10 cellular contexts compared by ENCODE assay signal in genomic region chr1:12614402-12615165, GRCh38. TPM values are rescaled to one million over a fixed set of nuclear protein-coding genes. Genes with fewer than 3 reads are reported as not detected.
DNase-seq lines count a peak whose midpoint lies in the region; ATAC-seq and TF ChIP-seq lines count a peak whose summit lies in the region.
"Had no signal": no experiment of that assay in that cellular context is flagged by ENCODE, and none has a peak within 500 bp of the region (broad histone marks: within the 10 kb centered on the region; RNA-seq: fewer than 3 reads in every experiment).

No MANE protein-coding gene starts in this region.

- H3K9me3 ChIP-seq in H9 (ENCODE audit: control insufficient read depth, low read depth, low read length), result no peaks in the 10 kb centered on the region
- no peaks in the 10 kb centered on the region for H3K9me3 ChIP-seq in iPS-18c (ENCODE audit: control insufficient read depth, insufficient read depth, low read length)

- TF ChIP-seq CTCF in H9 (conservative IDR thresholded peaks at IDR 0.05), result no peak

- H3K18ac ChIP-seq in H9 (ENCODE audit: insufficient read length, low read depth, low read length), result no peak overlapping the region

- H3K9me3 Mint-ChIP-seq in H9, result no peaks in the 10 kb centered on the region
- peaks cover 0 to 5% of the 10 kb centered on the region in 2 donors for H3K9me3 Mint-ChIP-seq in activated naive CD4-positive, alpha-beta T cell treated with anti-CD3 and anti-CD28 coated beads, Interleukin-2, amount 50 U/mL, for 72 hours
- no peaks in the 10 kb centered on the region for H3K9me3 Mint-ChIP-seq in stimulated activated effector memory CD8-positive, alpha-beta T cell treated with anti-CD3 and anti-CD28 coated beads, Interleukin-12 subunit alpha, Interleukin-12 subunit beta, amount 100 ng/mL, for 72 hours

- H3K36me3 Mint-ChIP-seq in H9 (ENCODE audit: insufficient read depth in 1 of 3, low read depth in 3 of 3), result peaks cover 4 to 49% (median 42%) of the 10 kb centered on the region in 3 experiments
- H3K36me3 Mint-ChIP-seq in activated naive CD4-positive, alpha-beta T cell treated with anti-CD3 and anti-CD28 coated beads, Interleukin-2, amount 50 U/mL, for 72 hours, result peaks cover 49 to 74% of the 10 kb centered on the region in 2 donors
- peaks cover 89% of the 10 kb centered on the region for H3K36me3 Mint-ChIP-seq in stimulated activated effector memory CD8-positive, alpha-beta T cell treated with anti-CD3 and anti-CD28 coated beads, Interleukin-12 subunit alpha, Interleukin-12 subunit beta, amount 100 ng/mL, for 72 hours

- no peaks in the 10 kb centered on the region for H3K27me3 ChIP-seq in H9 (ENCODE audit: insufficient read depth, low read length)

- no peaks in the 10 kb centered on the region; the same call in 1 of the 2 replicates for H3K4me1 ChIP-seq in H9 (ENCODE audit: insufficient read depth, low read length)

- H3K4me3 Mint-ChIP-seq in H9, result peak overlapping the region; percentile 96 to 98
- peak overlapping the region; percentile 98 for H3K4me3 Mint-ChIP-seq in stimulated activated effector memory CD8-positive, alpha-beta T cell treated with anti-CD3 and anti-CD28 coated beads, Interleukin-12 subunit alpha, Interleukin-12 subunit beta, amount 100 ng/mL, for 72 hours

- no peaks in the 10 kb centered on the region for H3K79me1 ChIP-seq in H9 (ENCODE audit: insufficient read depth, low read depth, low read length, poor library complexity, severe bottlenecking)

- H3K23me2 ChIP-seq in H9 (ENCODE audit: insufficient read length, low read depth, low read length, poor library complexity, severe bottlenecking), result peaks cover 23% of the 10 kb centered on the region

- no peak for ATAC-seq in activated naive CD4-positive, alpha-beta T cell treated with anti-CD3 and anti-CD28 coated beads, Interleukin-2, amount 50 U/mL, for 72 hours
- no peak for ATAC-seq in stimulated activated effector memory CD8-positive, alpha-beta T cell treated with anti-CD3 and anti-CD28 coated beads, Interleukin-12 subunit alpha, Interleukin-12 subunit beta, amount 100 ng/mL, for 72 hours

- peaks cover 58 to 59% of the 10 kb centered on the region in 2 experiments for H3K4me1 Mint-ChIP-seq in H9
- peaks cover 79% of the 10 kb centered on the region for H3K4me1 Mint-ChIP-seq in stimulated activated effector memory CD8-positive, alpha-beta T cell treated with anti-CD3 and anti-CD28 coated beads, Interleukin-12 subunit alpha, Interleukin-12 subunit beta, amount 100 ng/mL, for 72 hours

- no peak overlapping the region for H2BK20ac ChIP-seq in H9 (ENCODE audit: low read depth, low read length, poor library complexity, severe bottlenecking)

- H4K91ac ChIP-seq in H9 (ENCODE audit: insufficient read length, low read depth, low read length), result no peak overlapping the region

- no peak overlapping the region for H2BK120ac ChIP-seq in H9 (ENCODE audit: low read depth, low read length, poor library complexity, severe bottlenecking)

- no peaks in the 10 kb centered on the region for H3K27me3 Mint-ChIP-seq in H9 (ENCODE audit: low read depth)

- H2BK12ac ChIP-seq in H9 (ENCODE audit: insufficient read length, low read depth, low read length), result no peak overlapping the region

- no peak overlapping the region for H3K27ac Mint-ChIP-seq in H9
- peak overlapping the region; percentile 34 to 93 for H3K27ac Mint-ChIP-seq in activated naive CD4-positive, alpha-beta T cell treated with anti-CD3 and anti-CD28 coated beads, Interleukin-2, amount 50 U/mL, for 72 hours
- no peak overlapping the region for H3K27ac Mint-ChIP-seq in stimulated activated effector memory CD8-positive, alpha-beta T cell treated with anti-CD3 and anti-CD28 coated beads, Interleukin-12 subunit alpha, Interleukin-12 subunit beta, amount 100 ng/mL, for 72 hours

- H2AK5ac ChIP-seq in H9 (ENCODE audit: insufficient read length, low read length), result no peak overlapping the region

- H3K4ac ChIP-seq in H9 (ENCODE audit: low read depth, low read length), result no peak overlapping the region

- no peak overlapping the region for H2AFZ ChIP-seq in H9 (ENCODE audit: low read length)

- H3K14ac ChIP-seq in H9 (ENCODE audit: insufficient read depth, low read length), result no peak overlapping the region

- H4K5ac ChIP-seq in H9 (ENCODE audit: insufficient read length, low read depth, low read length), result no peak overlapping the region

- peak overlapping the region; percentile 32 for H3K4me3 ChIP-seq in iPS-18c (ENCODE audit: insufficient read depth, low read depth, low read length)

- H4K8ac ChIP-seq in H9 (replicated peaks; ENCODE audit: insufficient read length, low read depth, low read length), result no peak overlapping the region

- DNase-seq in H9 (no peak), activated gamma-delta T cell (lab: John Stamatoyannopoulos, UW) (no peak), COR-L47 (lab: John Stamatoyannopoulos, UW) (no peak), foreskin melanocyte (no peak)
- DNase-seq in activated naive CD4-positive, alpha-beta T cell treated with anti-CD3 and anti-CD28 coated beads, Interleukin-2, amount 50 U/mL, for 72 hours (ENCODE audit: low spot score in 2 of 2), result no peak
- DNase-seq in stimulated activated effector memory CD8-positive, alpha-beta T cell treated with anti-CD3 and anti-CD28 coated beads, Interleukin-12 subunit alpha, Interleukin-12 subunit beta, amount 100 ng/mL, for 72 hours (ENCODE audit: low spot score in 2 of 2), result no peak

- H3K9ac ChIP-seq in H9 (ENCODE audit: extremely low read depth, insufficient read length, low read length), result no peak overlapping the region

- no peak overlapping the region for H2BK15ac ChIP-seq in H9 (ENCODE audit: low read depth, low read length)

- peak overlapping the region; percentile 75 for H3K4me2 ChIP-seq in H9 (ENCODE audit: insufficient read depth, insufficient read length, low read length)

- H3K23ac ChIP-seq in H9 (ENCODE audit: insufficient read length, low read depth, low read length), result no peak overlapping the region

- no peaks in the 10 kb centered on the region for H4K20me1 ChIP-seq in H9 (ENCODE audit: control insufficient read depth, insufficient read depth, insufficient read length)

- H3K27ac ChIP-seq in H9 (ENCODE audit: insufficient read length, low read depth, low read length), result no peak overlapping the region

- WGBS in H9 (ENCODE audit: extremely low coverage, insufficient read length, low lambda C conversion rate), result no CpG with 5 or more reads among the region's 7 CpGs

- H2BK5ac ChIP-seq in H9 (ENCODE audit: insufficient read length, low read length), result no peak overlapping the region

- H3T11ph ChIP-seq in H9 (ENCODE audit: low read length), result no peak overlapping the region

- no peaks in the 10 kb centered on the region for H3K79me2 ChIP-seq in H9 (ENCODE audit: insufficient read depth, low read length)

- no peak overlapping the region for H3K56ac ChIP-seq in H9 (ENCODE audit: insufficient read length, low read depth, low read length)

RNA-seq across cellular contexts. Expression of gene DHRS3, which starts 3.4 kb away (rescaled TPM):
- total RNA-seq in H9 (2021), result 52.2 and 54.5 TPM in 2 replicates
- total RNA-seq in activated naive CD4-positive, alpha-beta T cell treated with anti-CD3 and anti-CD28 coated beads, Interleukin-2, amount 50 U/mL, for 72 hours, result 10 to 100 TPM; 85.2 to 93.9 TPM
- total RNA-seq: SK-MEL-5 had no signal

RNA-seq across cellular contexts. Expression of gene AADACL4, which starts 29.3 kb away (rescaled TPM):
- total RNA-seq in H9 (2021), result not detected in 2 replicates
- not detected for total RNA-seq in activated naive CD4-positive, alpha-beta T cell treated with anti-CD3 and anti-CD28 coated beads, Interleukin-2, amount 50 U/mL, for 72 hours
- total RNA-seq: M059J, mononuclear cell, SK-MEL-5 had no signal

Comparison
In these comparisons a context has a peak if more than half of its experiments do, and no peak if none do; other contexts are left out.
1. H3K27ac Mint-ChIP-seq: peak in activated naive CD4-positive, alpha-beta T cell treated with anti-CD3 and anti-CD28 coated beads, Interleukin-2, amount 50 U/mL, for 72 hours (2 of 2); none in H9 (0 of 3) and stimulated activated effector memory CD8-positive, alpha-beta T cell treated with anti-CD3 and anti-CD28 coated beads, Interleukin-12 subunit alpha, Interleukin-12 subunit beta, amount 100 ng/mL, for 72 hours (single experiment).